ENCODE assay signal across 8 cellular contexts in genomic region chr19:45791744-45792481, GRCh38. TPM values are rescaled to one million over a fixed set of nuclear protein-coding genes. Genes with fewer than 3 reads are reported as not detected.
DNase-seq lines count a peak whose midpoint lies in the region; ATAC-seq and TF ChIP-seq lines count a peak whose summit lies in the region.

No MANE protein-coding gene starts in this region.

- WGBS in spleen, 5 donors: 6 to 13% (median 7%) methylated on average over 11 to 34 of the region's 34 CpGs

- H3K4me3 Mint-ChIP-seq in activated B cell treated with CpG ODN at 0.5 μM for 24 hours (peak overlapping the region; percentile 88), glutamatergic neuron (ENCODE audit: unreplicated experiment) (peak overlapping the region; percentile 98)

- peaks cover 34% of the 10 kb centered on the region for H3K36me3 Mint-ChIP-seq in activated B cell treated with CpG ODN at 0.5 μM for 24 hours (ENCODE audit: low read depth)
- H3K36me3 Mint-ChIP-seq in glutamatergic neuron (ENCODE audit: unreplicated experiment): no peaks in the 10 kb centered on the region

- TF ChIP-seq POLR2A in spleen (IDR thresholded peaks at IDR 0.05): no peak

- peak overlapping the region; percentile 54 for H3K4me3 ChIP-seq in BJ (ENCODE audit: low read depth, low read length)
- H3K4me3 ChIP-seq in spleen: peak overlapping the region; percentile 60 to 88 (median 69)

- H3K4me1 ChIP-seq in spleen: peaks cover 18 to 41% (median 30%) of the 10 kb centered on the region in 6 donors

- H3K4me1 Mint-ChIP-seq in activated B cell treated with CpG ODN at 0.5 μM for 24 hours (peaks cover 27% of the 10 kb centered on the region), glutamatergic neuron (ENCODE audit: low read depth, unreplicated experiment) (peaks cover 12% of the 10 kb centered on the region)

- H3K9me3 ChIP-seq in spleen: no peaks in the 10 kb centered on the region

- CTCF ChIA-PET in BJ (lab: Yijun Ruan, JAX): interaction anchor here (1.7 to 3.3 kb wide), 4 partner anchors 10 to 99 kb away, joined by 8 to 18 read pairs (median 14); partner anchors contain the start of genes DMPK, QPCTL and SIX5
- CTCF ChIA-PET in activated B cell treated with CpG ODN at 0.5 μM for 24 hours (lab: Charles Lee): interaction anchor here (1.3 to 1.4 kb wide), 2 partner anchors 21 to 99 kb away, joined by 3 to 5 read pairs; partner anchors contain the start of gene QPCTL

- POLR2A ChIA-PET in BJ (lab: Charles Lee) (interaction anchor here (1.2 kb wide), 1 partner anchor 9 kb away, joined by 16 read pairs; the partner anchor contains the start of gene DMPK), activated B cell treated with CpG ODN at 0.5 μM for 24 hours (lab: Charles Lee) (interaction anchor here (0.5 to 4.5 kb wide), 7 partner anchors 9 to 377 kb away, joined by 3 to 46 read pairs (median 4); partner anchors contain the start of genes FBXO46, SIX5 and SYMPK)

- ATAC-seq in GM21576 (IDR thresholded peaks at IDR 0.05; ENCODE audit: unreplicated experiment) (peak; percentile 12), activated B cell treated with CpG ODN at 0.5 μM for 24 hours (ENCODE audit: low read depth) (no peak), GM18520 (IDR thresholded peaks at IDR 0.05; ENCODE audit: unreplicated experiment) (no peak)

- H3K27me3 Mint-ChIP-seq in activated B cell treated with CpG ODN at 0.5 μM for 24 hours: peaks cover 5% of the 10 kb centered on the region
- peaks cover 7% of the 10 kb centered on the region for H3K27me3 Mint-ChIP-seq in glutamatergic neuron (ENCODE audit: unreplicated experiment)

- H3K27ac Mint-ChIP-seq in activated B cell treated with CpG ODN at 0.5 μM for 24 hours (peak overlapping the region; percentile 76), glutamatergic neuron (ENCODE audit: unreplicated experiment) (peak overlapping the region; percentile 87)

- H3K27ac ChIP-seq in spleen: peak overlapping the region in 7 of 8 donors; percentile 61 to 91 (median 83)

- H3K36me3 ChIP-seq in BJ (ENCODE audit: control insufficient read depth, insufficient read depth, low read length) (peaks cover 19% of the 10 kb centered on the region), spleen (peaks cover 0 to 41% (median 34%) of the 10 kb centered on the region in 6 donors)

- DNase-seq in BJ (ENCODE audit: low read depth) (no peak), activated B cell treated with CpG ODN at 0.5 μM for 24 hours (no peak), glutamatergic neuron (no peak), spleen (no peak), Kasumi-1 (lab: John Stamatoyannopoulos, UW) (no peak), DMS53 treated with DMSO at 0.1 percent for 48 hours (lab: John Stamatoyannopoulos, UW; ENCODE audit: unreplicated experiment) (no peak)

- no peak for TF ChIP-seq CTCF in BJ (IDR thresholded peaks at IDR 0.05; ENCODE audit: insufficient read depth, low read depth, low read length)
- no peak for TF ChIP-seq CTCF in activated B cell treated with CpG ODN at 0.5 μM for 24 hours (IDR thresholded peaks at IDR 0.05)
- no peak for TF ChIP-seq CTCF in glutamatergic neuron (IDR thresholded peaks at IDR 0.05; ENCODE audit: partially characterized antibody, unreplicated experiment)
- no peak for TF ChIP-seq CTCF in spleen (IDR thresholded peaks at IDR 0.05 in 8 of 11, conservative IDR thresholded peaks at IDR 0.05 in 3 of 11)

- intact Hi-C loops in activated B cell treated with CpG ODN at 0.5 μM for 24 hours (cut with micrococcal nuclease) (loop anchor here (1.0 to 5.0 kb wide), 4 partner anchors 13 to 100 kb away; partner anchors contain the start of genes FBXO46, QPCTL, SNRPD2 and SYMPK), spleen (cut with DNase I; ENCODE audit: low total_unique reads) (no loop called here)

- H3K27me3 ChIP-seq in BJ (ENCODE audit: control insufficient read depth, insufficient read depth, low read length) (no peaks in the 10 kb centered on the region), spleen (replicated peaks in 1 of 7) (peaks cover 0 to 76% (median 4%) of the 10 kb centered on the region in 7 donors)

- H3K9me3 Mint-ChIP-seq in activated B cell treated with CpG ODN at 0.5 μM for 24 hours (no peaks in the 10 kb centered on the region), glutamatergic neuron (ENCODE audit: unreplicated experiment) (peaks cover 11% of the 10 kb centered on the region)

RNA-seq across cellular contexts. Expression of gene DMWD, which starts 0.7 kb away (rescaled TPM):
- polyA plus RNA-seq in BJ (2011; rRNA removed) (20.3 and 28.6 TPM in 2 replicates), spleen (10 to 100 TPM in 1 of 3 donors, 1 to 10 TPM in 2; 6.4 to 36.1 (median 6.7) TPM)
- 20.5 and 26.2 TPM in 2 replicates for polyA minus RNA-seq in BJ (2011; rRNA and poly(A)+ RNA removed)
- total RNA-seq in activated B cell treated with CpG ODN at 0.5 μM for 24 hours (64.7 and 77.3 TPM in 2 replicates), glutamatergic neuron (ENCODE audit: unreplicated experiment) (123 TPM), spleen (10 to 100 TPM; 35.1 to 57.0 (median 48.4) TPM)

RNA-seq across cellular contexts. Expression of gene DMPK, which starts 9.6 kb away (rescaled TPM):
- polyA plus RNA-seq in BJ (2011; rRNA removed) (86.2 and 131 TPM in 2 replicates), spleen (100 to 1,000 TPM in 1 of 3 donors, 10 to 100 TPM in 2; 17.9 to 147 (median 38.1) TPM)
- 40.2 and 46.7 TPM in 2 replicates for polyA minus RNA-seq in BJ (2011; rRNA and poly(A)+ RNA removed)
- total RNA-seq in activated B cell treated with CpG ODN at 0.5 μM for 24 hours (34.3 and 39.0 TPM in 2 replicates), glutamatergic neuron (ENCODE audit: unreplicated experiment) (107 TPM), spleen (10 to 100 TPM; 22.2 to 54.6 (median 32.7) TPM)

RNA-seq across cellular contexts. Expression of gene SIX5, which starts 22.9 kb away (rescaled TPM):
- polyA plus RNA-seq in BJ (2011; rRNA removed): 6.6 and 12.5 TPM in 2 replicates
- 7.2 and 8.6 TPM in 2 replicates for polyA minus RNA-seq in BJ (2011; rRNA and poly(A)+ RNA removed)
- total RNA-seq in activated B cell treated with CpG ODN at 0.5 μM for 24 hours: 1.2 and 1.9 TPM in 2 replicates
- 2.0 TPM for total RNA-seq in glutamatergic neuron (ENCODE audit: unreplicated experiment)
- 10 to 100 TPM in 2 of 7 donors, 1 to 10 TPM in 5; 6.5 to 13.2 (median 8.5) TPM for total RNA-seq in spleen
- polyA plus RNA-seq in spleen: 1 to 10 TPM; 4.4 to 8.9 (median 5.2) TPM

RNA-seq across cellular contexts. Expression of gene RSPH6A, which starts 23.2 kb away (rescaled TPM):
- not detected in 2 replicates for polyA plus RNA-seq in BJ (2011; rRNA removed)
- 0.09 and 0.10 TPM in 2 replicates for polyA minus RNA-seq in BJ (2011; rRNA and poly(A)+ RNA removed)
- 0.29 and 0.51 TPM in 2 replicates for total RNA-seq in activated B cell treated with CpG ODN at 0.5 μM for 24 hours
- 0.61 TPM for total RNA-seq in glutamatergic neuron (ENCODE audit: unreplicated experiment)
- under 1 TPM in 3 of 7 donors, not detected in 4; 0.19 to 0.41 (median 0.33) TPM for total RNA-seq in spleen
- under 1 TPM in 1 of 3 donors, not detected in 2; 0.13 TPM for polyA plus RNA-seq in spleen

RNA-seq across cellular contexts. Expression of gene MEIOSIN, which starts 58.7 kb away (rescaled TPM):
- polyA plus RNA-seq in BJ (2011; rRNA removed) (not detected in 2 replicates), spleen (under 1 TPM in 1 of 3 donors, not detected in 2; 0.02 TPM)
- not detected in 2 replicates for polyA minus RNA-seq in BJ (2011; rRNA and poly(A)+ RNA removed)
- total RNA-seq in activated B cell treated with CpG ODN at 0.5 μM for 24 hours (not detected in 2 replicates), glutamatergic neuron (ENCODE audit: unreplicated experiment) (not detected), spleen (not detected)
